2 cellular contexts compared by ENCODE assay signal in the genomic region with DNA sequence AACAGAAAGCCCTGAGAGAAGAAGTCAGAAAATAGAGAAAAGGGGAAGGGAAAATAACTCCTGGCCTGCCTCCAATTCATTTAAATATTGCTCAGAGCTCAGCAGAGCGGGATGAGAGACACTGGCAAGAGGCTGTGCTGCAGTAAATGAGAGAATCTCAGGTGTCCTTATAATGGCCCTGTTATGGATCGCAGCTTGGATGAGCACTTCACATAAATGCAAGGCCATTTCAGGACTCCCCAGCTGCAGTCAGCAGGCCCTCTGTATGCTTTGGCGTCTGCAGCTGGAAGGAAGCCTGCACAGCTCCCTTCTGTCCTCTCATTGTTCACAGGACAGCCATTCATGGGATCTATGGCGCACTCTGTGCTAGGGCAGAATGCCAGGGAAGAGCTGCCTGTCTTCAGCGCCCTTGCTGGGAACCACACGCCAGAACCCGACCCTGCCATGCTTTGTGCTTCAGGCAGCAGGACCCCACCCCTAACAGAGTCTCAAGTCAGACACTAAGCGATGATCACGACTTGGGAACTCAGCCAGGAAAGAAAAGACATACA.
TF ChIP-seq lines count a peak whose summit lies in the region.

No MANE protein-coding gene starts in this region.

TF ChIP-seq in IMR-90, 13 proteins besides CTCF, POLR2A, EP300 and RAD21 (continued from another document):
- TF ChIP-seq, protein P1, sequence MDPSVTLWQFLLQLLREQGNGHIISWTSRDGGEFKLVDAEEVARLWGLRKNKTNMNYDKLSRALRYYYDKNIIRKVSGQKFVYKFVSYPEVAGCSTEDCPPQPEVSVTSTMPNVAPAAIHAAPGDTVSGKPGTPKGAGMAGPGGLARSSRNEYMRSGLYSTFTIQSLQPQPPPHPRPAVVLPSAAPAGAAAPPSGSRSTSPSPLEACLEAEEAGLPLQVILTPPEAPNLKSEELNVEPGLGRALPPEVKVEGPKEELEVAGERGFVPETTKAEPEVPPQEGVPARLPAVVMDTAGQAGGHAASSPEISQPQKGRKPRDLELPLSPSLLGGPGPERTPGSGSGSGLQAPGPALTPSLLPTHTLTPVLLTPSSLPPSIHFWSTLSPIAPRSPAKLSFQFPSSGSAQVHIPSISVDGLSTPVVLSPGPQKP (IDR thresholded peaks at IDR 0.05; ENCODE audit: borderline replicate concordance, low read depth, low read length): no peak
- TF ChIP-seq NFE2L2 (IDR thresholded peaks at IDR 0.05; ENCODE audit: low read depth, low read length) (no peak), CEBPB (IDR thresholded peaks at IDR 0.05; ENCODE audit: low read depth, low read length) (no peak), SMC3 (IDR thresholded peaks at IDR 0.05; ENCODE audit: low read depth, low read length) (no peak), MAZ (IDR thresholded peaks at IDR 0.05; ENCODE audit: borderline replicate concordance, low read depth, low read length) (no peak)

TF ChIP-seq in PFSK-1, 5 proteins besides CTCF, POLR2A, EP300 and RAD21 (continued from another document):
- TF ChIP-seq, protein P2, sequence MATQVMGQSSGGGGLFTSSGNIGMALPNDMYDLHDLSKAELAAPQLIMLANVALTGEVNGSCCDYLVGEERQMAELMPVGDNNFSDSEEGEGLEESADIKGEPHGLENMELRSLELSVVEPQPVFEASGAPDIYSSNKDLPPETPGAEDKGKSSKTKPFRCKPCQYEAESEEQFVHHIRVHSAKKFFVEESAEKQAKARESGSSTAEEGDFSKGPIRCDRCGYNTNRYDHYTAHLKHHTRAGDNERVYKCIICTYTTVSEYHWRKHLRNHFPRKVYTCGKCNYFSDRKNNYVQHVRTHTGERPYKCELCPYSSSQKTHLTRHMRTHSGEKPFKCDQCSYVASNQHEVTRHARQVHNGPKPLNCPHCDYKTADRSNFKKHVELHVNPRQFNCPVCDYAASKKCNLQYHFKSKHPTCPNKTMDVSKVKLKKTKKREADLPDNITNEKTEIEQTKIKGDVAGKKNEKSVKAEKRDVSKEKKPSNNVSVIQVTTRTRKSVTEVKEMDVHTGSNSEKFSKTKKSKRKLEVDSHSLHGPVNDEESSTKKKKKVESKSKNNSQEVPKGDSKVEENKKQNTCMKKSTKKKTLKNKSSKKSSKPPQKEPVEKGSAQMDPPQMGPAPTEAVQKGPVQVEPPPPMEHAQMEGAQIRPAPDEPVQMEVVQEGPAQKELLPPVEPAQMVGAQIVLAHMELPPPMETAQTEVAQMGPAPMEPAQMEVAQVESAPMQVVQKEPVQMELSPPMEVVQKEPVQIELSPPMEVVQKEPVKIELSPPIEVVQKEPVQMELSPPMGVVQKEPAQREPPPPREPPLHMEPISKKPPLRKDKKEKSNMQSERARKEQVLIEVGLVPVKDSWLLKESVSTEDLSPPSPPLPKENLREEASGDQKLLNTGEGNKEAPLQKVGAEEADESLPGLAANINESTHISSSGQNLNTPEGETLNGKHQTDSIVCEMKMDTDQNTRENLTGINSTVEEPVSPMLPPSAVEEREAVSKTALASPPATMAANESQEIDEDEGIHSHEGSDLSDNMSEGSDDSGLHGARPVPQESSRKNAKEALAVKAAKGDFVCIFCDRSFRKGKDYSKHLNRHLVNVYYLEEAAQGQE (IDR thresholded peaks at IDR 0.05; ENCODE audit: insufficient read depth in 1 of 2, low read depth in 2 of 2, low read length in 2 of 2): no peak
- 0 out of 2 replicates have a peak, but pooled peaks have one; percentile 26 for TF ChIP-seq POLR2AphosphoS5 (IDR thresholded peaks at IDR 0.05; ENCODE audit: low read depth, low read length)
